8 cellular contexts compared by ENCODE assay signal in the genomic region with DNA sequence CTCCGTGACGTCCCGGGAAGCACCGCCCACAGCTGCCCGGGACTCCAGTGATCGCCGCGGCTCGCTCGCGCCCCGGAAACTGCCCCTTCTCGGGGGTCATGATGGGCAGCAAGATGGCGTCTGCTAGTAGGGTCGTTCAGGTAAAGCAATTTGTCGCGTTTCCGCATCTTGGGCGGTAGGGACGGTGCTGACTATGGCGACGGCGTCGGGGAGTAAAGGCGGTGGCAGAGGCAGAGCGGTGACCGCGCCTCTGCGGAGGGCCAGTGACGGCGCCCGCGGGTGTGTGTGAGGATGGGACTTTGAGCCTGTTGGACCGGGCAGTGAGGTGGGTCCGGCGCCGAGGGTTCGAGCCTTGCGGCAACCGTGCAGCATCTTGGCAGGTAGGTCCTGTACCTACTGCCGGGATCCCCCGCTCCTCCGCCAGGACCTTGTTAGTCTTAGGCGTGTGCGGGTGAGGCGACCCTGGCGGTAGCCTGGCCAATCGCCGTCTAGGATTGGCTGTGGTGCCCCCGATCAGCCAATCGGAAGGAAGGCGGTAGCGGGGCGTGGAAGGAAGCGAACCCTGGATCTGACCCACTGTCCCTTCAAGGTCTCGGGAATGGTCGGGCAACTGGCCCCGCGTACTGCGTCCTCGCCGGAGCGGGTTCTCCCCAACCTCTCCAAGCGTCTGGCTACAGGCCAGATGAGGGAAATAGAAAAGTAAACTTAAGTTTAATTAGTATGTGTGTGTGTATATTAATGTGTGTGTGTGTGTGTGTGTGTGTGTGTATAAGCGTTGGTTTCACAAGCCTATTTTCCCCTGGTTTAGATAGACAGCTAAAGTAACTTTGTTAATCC. TPM values are rescaled to one million over a fixed set of nuclear protein-coding genes. Genes with fewer than 3 reads are reported as not detected.
DNase-seq lines count a peak whose midpoint lies in the region; ATAC-seq and TF ChIP-seq lines count a peak whose summit lies in the region.

No MANE protein-coding gene starts in this region.

- H3K9me3 Mint-ChIP-seq in T-cell = no peaks in the 10 kb centered on the region

- peak overlapping the region; percentile 95 to 98 for H3K27ac Mint-ChIP-seq in T-cell

- H3K4me1 ChIP-seq in right atrium auricular region (peaks cover 0 to 16% of the 10 kb centered on the region in 2 donors), uterus (peaks cover 0 to 4% of the 10 kb centered on the region in 2 donors)

- CTCF ChIA-PET in T-cell (lab: Charles Lee) = interaction anchor here (0.7 to 2.4 kb wide), 3 partner anchors 17 to 124 kb away, joined by 4 to 18 read pairs (median 5); partner anchors contain the start of genes CDK7 (in 1 of the 2) and SLC30A5 (in 1 of the 2)

- POLR2A ChIA-PET in T-cell (lab: Charles Lee) = interaction anchor here in 1 of 2 donors (0.6 to 1.6 kb wide), 8 partner anchors 15 to 114 kb away, joined by 3 to 5 read pairs (median 4); partner anchors contain the start of genes CCDC125 and CDK7

- H3K27me3 ChIP-seq in right atrium auricular region = no peaks in the 10 kb centered on the region
- H3K27me3 ChIP-seq in uterus = no peaks in the 10 kb centered on the region

- peak; percentile 68 to 87 for TF ChIP-seq POLR2A in uterus (IDR thresholded peaks at IDR 0.05)

- peak; percentile 91 for DNase-seq in GM13976 (ENCODE audit: low spot score)
- peak; percentile 69 for DNase-seq in NCI-H1436 (lab: John Stamatoyannopoulos, UW)
- peak; percentile 63 to 90 (median 74) for DNase-seq in T-cell
- peak; percentile 48 to 97 (median 92) for DNase-seq in amygdala (lab: John Stamatoyannopoulos, UW)
- DNase-seq in right atrium auricular region (ENCODE audit: low spot score) = peak; percentile 96
- peak; percentile 65 for DNase-seq in pulmonary artery endothelial cell (ENCODE audit: low read depth, low spot score)
- peak; percentile 76 to 97 for DNase-seq in uterus

- H3K9me3 ChIP-seq in right atrium auricular region (no peaks in the 10 kb centered on the region), uterus (no peaks in the 10 kb centered on the region)

- H3K36me3 ChIP-seq in right atrium auricular region (no peaks in the 10 kb centered on the region), uterus (no peaks in the 10 kb centered on the region)

- H3K27ac ChIP-seq in right atrium auricular region (peak overlapping the region; percentile 93 to 96), uterus (peak overlapping the region; percentile 86 to 88)

- intact Hi-C loops in uterus (cut with DNase I; ENCODE audit: low total_unique reads) = no loop called here

- H3K4me3 ChIP-seq in right atrium auricular region = peak overlapping the region; percentile 88 to 92
- H3K4me3 ChIP-seq in uterus = peak overlapping the region; percentile 65 to 100

- H3K27me3 Mint-ChIP-seq in T-cell = no peaks in the 10 kb centered on the region

- H3K4me3 Mint-ChIP-seq in T-cell = peak overlapping the region; percentile 98 to 99 (median 98)

- in situ Hi-C loops in GM13976 (cut with MboI; ENCODE audit: low sequenced_read_pairs, unreplicated experiment) = no loop called here

- H3K4me1 Mint-ChIP-seq in T-cell = peaks cover 18 to 26% (median 20%) of the 10 kb centered on the region in 3 donors

- TF ChIP-seq CTCF in GM13976 (IDR thresholded peaks at IDR 0.05; ENCODE audit: borderline replicate concordance, control extremely low read depth, extremely low read depth, insufficient read depth, missing control alignments) (no peak), right atrium auricular region (IDR thresholded peaks at IDR 0.05) (peak in 1 of 2 donors; percentile 26), uterus (IDR thresholded peaks at IDR 0.05) (peak in 2 of 4 experiments; percentile 3 to 52)

- ATAC-seq in HG02840 (IDR thresholded peaks at IDR 0.05; ENCODE audit: low FRiP score, unreplicated experiment) (peak; percentile 92), T-cell (replicated peaks in 1 of 4) (peak; percentile 84 to 86 (median 85))

- H3K36me3 Mint-ChIP-seq in T-cell = peaks cover 3% of the 10 kb centered on the region

RNA-seq across cellular contexts. Expression of gene CDK7, which starts 16.7 kb away (rescaled TPM):
- total RNA-seq in T-cell (10 to 100 TPM; 21.4 to 26.5 (median 22.0) TPM), right atrium auricular region (10 to 100 TPM in 1 of 2 donors, 1 to 10 TPM in 1; 9.2 to 11.3 TPM), pulmonary artery endothelial cell (64.9 and 77.6 TPM in 2 replicates), uterus (10 to 100 TPM in 2 of 4 donors, 1 to 10 TPM in 2; 4.4 to 35.3 (median 11.1) TPM)

RNA-seq across cellular contexts. Expression of gene CENPH, which starts 28.6 kb away (rescaled TPM):
- 1 to 10 TPM; 4.1 to 8.4 (median 6.5) TPM for total RNA-seq in T-cell
- total RNA-seq in right atrium auricular region = 1 to 10 TPM; 1.3 to 2.0 TPM
- total RNA-seq in pulmonary artery endothelial cell = 9.6 and 16.9 TPM in 2 replicates
- 10 to 100 TPM in 1 of 4 donors, 1 to 10 TPM in 2, not detected in 1; 1.3 to 12.4 (median 5.3) TPM for total RNA-seq in uterus

RNA-seq across cellular contexts. Expression of gene CCNB1, which starts 51.0 kb away (rescaled TPM):
- total RNA-seq in T-cell (1 to 10 TPM; 1.6 to 4.1 (median 3.4) TPM), right atrium auricular region (1 to 10 TPM; 1.2 to 5.6 TPM), pulmonary artery endothelial cell (119 and 260 TPM in 2 replicates), uterus (10 to 100 TPM in 2 of 4 donors, 1 to 10 TPM in 1, under 1 TPM in 1; under 0.01 to 60.3 (median 10.2) TPM)

Comparison
In these comparisons a context has a peak if more than half of its experiments do, and no peak if none do; other contexts are left out.
1. Peak in every context shown above with its lines: DNase-seq, ATAC-seq, H3K4me3 ChIP-seq and H3K27ac ChIP-seq.